In the genomic region with DNA sequence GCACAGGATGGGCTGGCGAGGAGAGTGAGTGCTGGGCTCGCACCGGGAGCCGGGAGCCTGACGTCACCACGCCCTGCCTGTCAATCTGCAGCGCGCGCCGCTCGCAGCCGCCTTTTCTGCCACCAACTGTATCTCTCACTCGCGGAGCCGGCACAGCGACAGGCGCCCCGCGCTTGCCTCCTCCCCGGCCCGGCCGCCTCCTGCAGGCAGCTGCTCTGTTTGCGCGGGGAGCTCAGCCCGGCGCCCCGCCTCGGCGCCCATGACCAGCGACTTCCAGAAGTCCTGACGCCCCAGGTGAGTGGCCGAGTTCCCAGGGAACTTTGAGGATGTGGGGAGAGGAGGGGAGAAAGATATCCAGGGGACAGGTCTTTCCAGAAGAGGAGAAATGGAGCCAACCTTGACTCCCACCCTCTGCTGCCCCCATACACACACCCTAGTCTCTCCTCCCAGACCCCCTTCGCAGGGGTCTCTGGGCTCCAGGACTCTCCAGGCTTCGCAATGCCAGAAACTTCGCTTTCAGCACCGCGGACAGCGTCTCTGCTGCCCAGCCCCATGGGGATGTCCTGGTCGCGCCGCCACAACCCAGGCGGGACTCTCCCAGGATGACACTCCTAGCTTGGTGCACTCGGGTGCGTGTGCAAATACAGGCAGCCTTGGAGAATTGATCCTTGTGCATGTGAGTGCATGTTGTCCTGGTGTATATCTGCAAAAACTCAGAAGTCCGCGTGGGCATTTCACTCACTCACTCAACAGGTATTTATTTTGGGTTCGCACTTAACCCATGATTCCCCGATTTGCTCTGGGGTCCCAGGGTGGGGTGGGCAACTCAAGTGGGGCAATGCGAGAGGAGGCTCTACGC, we compare ENCODE assay signal across 8 cellular contexts. TPM values are rescaled to one million over a fixed set of nuclear protein-coding genes. Genes with fewer than 3 reads are reported as not detected.
DNase-seq lines count a peak whose midpoint lies in the region; ATAC-seq and TF ChIP-seq lines count a peak whose summit lies in the region.

A gene with protein sequence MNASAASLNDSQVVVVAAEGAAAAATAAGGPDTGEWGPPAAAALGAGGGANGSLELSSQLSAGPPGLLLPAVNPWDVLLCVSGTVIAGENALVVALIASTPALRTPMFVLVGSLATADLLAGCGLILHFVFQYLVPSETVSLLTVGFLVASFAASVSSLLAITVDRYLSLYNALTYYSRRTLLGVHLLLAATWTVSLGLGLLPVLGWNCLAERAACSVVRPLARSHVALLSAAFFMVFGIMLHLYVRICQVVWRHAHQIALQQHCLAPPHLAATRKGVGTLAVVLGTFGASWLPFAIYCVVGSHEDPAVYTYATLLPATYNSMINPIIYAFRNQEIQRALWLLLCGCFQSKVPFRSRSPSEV (plus strand): TSS at position 138 of the 859 bp plus-strand sequence. CDS start 802 bp downstream, outside the sequence.

- no peak within 1 kb of the TSS for H3K4me3 Mint-ChIP-seq in stimulated activated memory B cell treated with anti-CD40 and anti-IgM and Interleukin-4, amounts not matched to agents 10 μg/mL and 1 μg/mL and 100 μg/mL, for 72 hours

- peaks cover 60% of the 10 kb centered on the region for H3K27me3 Mint-ChIP-seq in stimulated activated memory B cell treated with anti-CD40 and anti-IgM and Interleukin-4, amounts not matched to agents 10 μg/mL and 1 μg/mL and 100 μg/mL, for 72 hours

- peaks cover 2% of the 10 kb centered on the region for H3K9me3 Mint-ChIP-seq in stimulated activated memory B cell treated with anti-CD40 and anti-IgM and Interleukin-4, amounts not matched to agents 10 μg/mL and 1 μg/mL and 100 μg/mL, for 72 hours

- peak; percentile 55 for ATAC-seq in stimulated activated memory B cell treated with anti-CD40 and anti-IgM and Interleukin-4, amounts not matched to agents 10 μg/mL and 1 μg/mL and 100 μg/mL, for 72 hours

- no peak within 1 kb of the TSS for H3K27ac Mint-ChIP-seq in stimulated activated memory B cell treated with anti-CD40 and anti-IgM and Interleukin-4, amounts not matched to agents 10 μg/mL and 1 μg/mL and 100 μg/mL, for 72 hours

- H3K27ac ChIP-seq in VCaP = peak within 1 kb of the TSS; percentile 58; the same call in 1 of the 2 replicates

- H3K36me3 Mint-ChIP-seq in stimulated activated memory B cell treated with anti-CD40 and anti-IgM and Interleukin-4, amounts not matched to agents 10 μg/mL and 1 μg/mL and 100 μg/mL, for 72 hours = no peaks in the 10 kb centered on the region

- peak; percentile 17 for DNase-seq in GM19238 (ENCODE audit: insufficient read length, low spot score)
- DNase-seq in NCI-H146 (lab: John Stamatoyannopoulos, UW) = peak; percentile 87
- DNase-seq in ecto neural progenitor cell (ENCODE audit: low spot score) = peak; percentile 91
- peak; percentile 58 to 72 for DNase-seq in lung microvascular endothelial cell (ENCODE audit: low read depth in 2 of 2)
- no peak for DNase-seq in cerebellar nuclear complex (lab: John Stamatoyannopoulos, UW)
- no peak for DNase-seq in central memory CD4-positive, alpha-beta T cell

- 0 out of 2 replicates have a peak, but pooled peaks have one; percentile 7 for TF ChIP-seq CTCF in VCaP (conservative IDR thresholded peaks at IDR 0.05)

- no peaks in the 10 kb centered on the region for H3K4me1 Mint-ChIP-seq in stimulated activated memory B cell treated with anti-CD40 and anti-IgM and Interleukin-4, amounts not matched to agents 10 μg/mL and 1 μg/mL and 100 μg/mL, for 72 hours

RNA-seq across cellular contexts. Expression of the gene that starts here (rescaled TPM):
- total RNA-seq in lung microvascular endothelial cell = not detected in 2 replicates

Comparison
In these comparisons a context has a peak if more than half of its experiments do, and no peak if none do; other contexts are left out.
1. Peak in DNase-seq in lung microvascular endothelial cell; RNA of the gene not detected or under 1 TPM.
2. DNase-seq: peak in GM19238 (single experiment), NCI-H146 (single experiment) and ecto neural progenitor cell (single experiment); none in cerebellar nuclear complex (0 of 2) and central memory CD4-positive, alpha-beta T cell (single experiment).